ENCODE assay signal across 19 cellular contexts in genomic region chr1:223340637-223341036, GRCh38. TPM values are rescaled to one million over a fixed set of nuclear protein-coding genes. Genes with fewer than 3 reads are reported as not detected.
"Had no signal": no experiment of that assay in that cellular context is flagged by ENCODE, and none has a peak within 500 bp of the region (broad histone marks: within the 10 kb centered on the region; RNA-seq: fewer than 3 reads in every experiment).

No MANE protein-coding gene starts in this region.

- H3K27ac Mint-ChIP-seq: activated naive CD8-positive, alpha-beta T cell; activated T-helper 1 cell treated with anti-CD3 and anti-CD28 coated beads, Interleukin-12 subunit alpha, Interleukin-12 subunit beta, Interleukin-2, Interleukin-4 antibody, amounts not matched to agents 30 ng/mL and 10 ng/mL and 1 ng/mL, durations not matched to agents 14 hours and 24 hours and 36 hours; natural killer cell treated with Interleukin-12 subunit alpha and Interleukin-12 subunit beta and Interleukin-15 and Interleukin-18, amount 100 ng/mL, for 72 hours; stimulated activated naive CD8-positive, alpha-beta T cell treated with anti-CD3 and anti-CD28 coated beads, Interleukin-15, amount 100 ng/mL, for 72 hours had no signal

- H3K4me3 ChIP-seq: body of pancreas, coronary artery, lung, skin epidermis, vagina had no signal

- H3K9me3 Mint-ChIP-seq: activated T-helper 1 cell treated with anti-CD3 and anti-CD28 coated beads, Interleukin-12 subunit alpha, Interleukin-12 subunit beta, Interleukin-2, Interleukin-4 antibody, amounts not matched to agents 30 ng/mL and 10 ng/mL and 1 ng/mL, durations not matched to agents 14 hours and 24 hours and 36 hours; natural killer cell treated with Interleukin-12 subunit alpha and Interleukin-12 subunit beta and Interleukin-15 and Interleukin-18, amount 100 ng/mL, for 72 hours; stimulated activated naive CD8-positive, alpha-beta T cell treated with anti-CD3 and anti-CD28 coated beads, Interleukin-15, amount 100 ng/mL, for 72 hours had no signal

- H3K36me3 Mint-ChIP-seq: natural killer cell treated with Interleukin-12 subunit alpha and Interleukin-12 subunit beta and Interleukin-15 and Interleukin-18, amount 100 ng/mL, for 72 hours had no signal

- H3K9me3 ChIP-seq: body of pancreas, vagina had no signal

- DNase-seq: activated CD4-positive, alpha-beta T cell treated with anti-CD3 and anti-CD28 coated beads, Interleukin-2, amount 50 U/mL, for 4 hours; activated T-cell treated with anti-CD3 and anti-CD28 coated beads for 4 hours; erythroblast; retina; stimulated activated CD4-positive, alpha-beta T cell treated with anti-CD3 and anti-CD28 coated beads, Interleukin-15, amount 100 ng/mL, for 24 hours; stimulated activated CD4-positive, alpha-beta T cell treated with anti-CD3 and anti-CD28 coated beads, Interleukin-2, amount 100 ng/mL, for 48 hours; stimulated activated naive CD8-positive, alpha-beta T cell treated with anti-CD3 and anti-CD28 coated beads, Interleukin-15, amount 100 ng/mL, for 72 hours; T-helper 2 cell; trophoblast cell had no signal

- H3K36me3 ChIP-seq: vagina had no signal

- H3K27ac ChIP-seq: coronary artery, skin epidermis, vagina had no signal

- H3K4me1 Mint-ChIP-seq: stimulated activated naive CD8-positive, alpha-beta T cell treated with anti-CD3 and anti-CD28 coated beads, Interleukin-15, amount 100 ng/mL, for 72 hours had no signal

- ATAC-seq: natural killer cell treated with Interleukin-12 subunit alpha and Interleukin-12 subunit beta and Interleukin-15 and Interleukin-18, amount 100 ng/mL, for 72 hours; stimulated activated naive CD8-positive, alpha-beta T cell treated with anti-CD3 and anti-CD28 coated beads, Interleukin-15, amount 100 ng/mL, for 72 hours had no signal

- H3K27me3 ChIP-seq: body of pancreas, vagina had no signal

- FAIRE-seq: endometrium, frontal cortex had no signal

- H3K4me3 Mint-ChIP-seq: activated naive CD8-positive, alpha-beta T cell; activated T-helper 1 cell treated with anti-CD3 and anti-CD28 coated beads, Interleukin-12 subunit alpha, Interleukin-12 subunit beta, Interleukin-2, Interleukin-4 antibody, amounts not matched to agents 30 ng/mL and 10 ng/mL and 1 ng/mL, durations not matched to agents 14 hours and 24 hours and 36 hours; natural killer cell treated with Interleukin-12 subunit alpha and Interleukin-12 subunit beta and Interleukin-15 and Interleukin-18, amount 100 ng/mL, for 72 hours; stimulated activated naive CD8-positive, alpha-beta T cell treated with anti-CD3 and anti-CD28 coated beads, Interleukin-15, amount 100 ng/mL, for 72 hours had no signal

- H3K27me3 Mint-ChIP-seq: activated naive CD8-positive, alpha-beta T cell; stimulated activated naive CD8-positive, alpha-beta T cell treated with anti-CD3 and anti-CD28 coated beads, Interleukin-15, amount 100 ng/mL, for 72 hours had no signal

RNA-seq across cellular contexts. Expression of gene SUSD4, which starts 23.3 kb away (rescaled TPM):
- total RNA-seq: activated T-helper 1 cell treated with anti-CD3 and anti-CD28 coated beads, Interleukin-12 subunit alpha, Interleukin-12 subunit beta, Interleukin-2, Interleukin-4 antibody, amounts not matched to agents 30 ng/mL and 10 ng/mL and 1 ng/mL, durations not matched to agents 14 hours and 24 hours and 36 hours; natural killer cell treated with Interleukin-12 subunit alpha and Interleukin-12 subunit beta and Interleukin-15 and Interleukin-18, amount 100 ng/mL, for 72 hours had no signal

RNA-seq across cellular contexts. Expression of gene CCDC185, which starts 52.6 kb away (rescaled TPM):
- total RNA-seq: activated T-helper 1 cell treated with anti-CD3 and anti-CD28 coated beads, Interleukin-12 subunit alpha, Interleukin-12 subunit beta, Interleukin-2, Interleukin-4 antibody, amounts not matched to agents 30 ng/mL and 10 ng/mL and 1 ng/mL, durations not matched to agents 14 hours and 24 hours and 36 hours; body of pancreas; frontal cortex; lung; natural killer cell treated with Interleukin-12 subunit alpha and Interleukin-12 subunit beta and Interleukin-15 and Interleukin-18, amount 100 ng/mL, for 72 hours; vagina had no signal
- polyA plus RNA-seq: lung had no signal
